ENCODE assay signal across 1 cellular context in the genomic region with DNA sequence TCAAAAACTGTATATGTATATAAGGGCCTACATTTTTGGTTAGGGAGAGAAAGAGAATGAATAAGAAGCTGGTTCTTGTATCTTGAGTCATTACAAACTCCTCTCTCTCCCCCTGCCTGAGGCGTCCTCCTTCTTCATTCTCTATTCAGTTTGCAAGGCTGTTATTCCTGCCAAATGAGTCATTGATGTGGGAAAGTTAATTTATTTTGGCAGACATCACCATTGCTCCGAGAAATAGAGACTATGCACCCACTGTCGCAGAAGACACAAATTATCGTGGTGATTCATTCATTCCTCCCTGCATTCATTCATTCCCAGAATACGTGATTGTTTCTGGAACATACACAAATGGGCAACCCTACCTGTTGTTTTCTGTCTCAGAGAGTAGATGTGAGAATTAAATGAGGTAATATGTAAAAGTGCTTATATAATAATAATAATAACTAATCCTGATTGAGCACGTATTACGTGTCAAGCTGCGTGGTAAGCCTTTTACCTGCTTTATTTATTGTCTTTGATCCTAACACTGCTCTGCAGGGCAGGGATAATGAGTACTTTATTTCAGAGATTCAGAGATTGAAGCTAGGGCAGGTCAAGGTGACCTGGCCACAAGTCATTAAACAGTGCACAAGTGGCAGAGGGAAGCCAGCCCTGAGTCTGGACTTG.
TF ChIP-seq lines count a peak whose summit lies in the region.

No MANE protein-coding gene starts in this region.

TF ChIP-seq in K562, 482 proteins besides CTCF, POLR2A, EP300 and RAD21 (continued from another document):
- TF ChIP-seq, protein P1, sequence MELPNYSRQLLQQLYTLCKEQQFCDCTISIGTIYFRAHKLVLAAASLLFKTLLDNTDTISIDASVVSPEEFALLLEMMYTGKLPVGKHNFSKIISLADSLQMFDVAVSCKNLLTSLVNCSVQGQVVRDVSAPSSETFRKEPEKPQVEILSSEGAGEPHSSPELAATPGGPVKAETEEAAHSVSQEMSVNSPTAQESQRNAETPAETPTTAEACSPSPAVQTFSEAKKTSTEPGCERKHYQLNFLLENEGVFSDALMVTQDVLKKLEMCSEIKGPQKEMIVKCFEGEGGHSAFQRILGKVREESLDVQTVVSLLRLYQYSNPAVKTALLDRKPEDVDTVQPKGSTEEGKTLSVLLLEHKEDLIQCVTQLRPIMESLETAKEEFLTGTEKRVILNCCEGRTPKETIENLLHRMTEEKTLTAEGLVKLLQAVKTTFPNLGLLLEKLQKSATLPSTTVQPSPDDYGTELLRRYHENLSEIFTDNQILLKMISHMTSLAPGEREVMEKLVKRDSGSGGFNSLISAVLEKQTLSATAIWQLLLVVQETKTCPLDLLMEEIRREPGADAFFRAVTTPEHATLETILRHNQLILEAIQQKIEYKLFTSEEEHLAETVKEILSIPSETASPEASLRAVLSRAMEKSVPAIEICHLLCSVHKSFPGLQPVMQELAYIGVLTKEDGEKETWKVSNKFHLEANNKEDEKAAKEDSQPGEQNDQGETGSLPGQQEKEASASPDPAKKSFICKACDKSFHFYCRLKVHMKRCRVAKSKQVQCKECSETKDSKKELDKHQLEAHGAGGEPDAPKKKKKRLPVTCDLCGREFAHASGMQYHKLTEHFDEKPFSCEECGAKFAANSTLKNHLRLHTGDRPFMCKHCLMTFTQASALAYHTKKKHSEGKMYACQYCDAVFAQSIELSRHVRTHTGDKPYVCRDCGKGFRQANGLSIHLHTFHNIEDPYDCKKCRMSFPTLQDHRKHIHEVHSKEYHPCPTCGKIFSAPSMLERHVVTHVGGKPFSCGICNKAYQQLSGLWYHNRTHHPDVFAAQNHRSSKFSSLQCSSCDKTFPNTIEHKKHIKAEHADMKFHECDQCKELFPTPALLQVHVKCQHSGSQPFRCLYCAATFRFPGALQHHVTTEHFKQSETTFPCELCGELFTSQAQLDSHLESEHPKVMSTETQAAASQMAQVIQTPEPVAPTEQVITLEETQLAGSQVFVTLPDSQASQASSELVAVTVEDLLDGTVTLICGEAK (IDR thresholded peaks at IDR 0.05): no peak
- TF ChIP-seq, protein P1 (CRISPR knock-in tag; IDR thresholded peaks at IDR 0.05): no peak
